Comparison of ENCODE assay signal across 19 cellular contexts in genomic region chrX:134526399-134526798, GRCh38.
DNase-seq lines count a peak whose midpoint lies in the region; ATAC-seq and FAIRE-seq lines count a peak whose summit lies in the region.
"Had no signal": no experiment of that assay in that cellular context is flagged by ENCODE, and none has a peak within 500 bp of the region (broad histone marks: within the 10 kb centered on the region; RNA-seq: fewer than 3 reads in every experiment).

No MANE protein-coding gene starts in this region.

- no peak for ATAC-seq in GM18498 (IDR thresholded peaks at IDR 0.05; ENCODE audit: unreplicated experiment)
- no peak for ATAC-seq in HG02642 (IDR thresholded peaks at IDR 0.05; ENCODE audit: poor library complexity, unreplicated experiment)
- ATAC-seq: CD8-positive, alpha-beta T cell; Panc1 had no signal

- H4K20me1 ChIP-seq in GM23248 (ENCODE audit: insufficient read depth), result no peaks in the 10 kb centered on the region

- WGBS in GM23248 (ENCODE audit: low coverage in 1 of 2, low lambda C conversion rate in 2 of 2, missing lambda C conversion rate in 2 of 2), 2 experiments, result 96 to 99% methylated on average over 4 to 5 of the region's 5 CpGs

- no peaks in the 10 kb centered on the region for H3F3A ChIP-seq in GM23248 (ENCODE audit: insufficient read depth)

- no peak for FAIRE-seq in RCC 7860 (lab: Jason Lieb, UNC)
- FAIRE-seq: GM12891 had no signal

- H3K36me3 ChIP-seq in GM23248 (ENCODE audit: low read depth), result no peaks in the 10 kb centered on the region
- H3K36me3 ChIP-seq: BE2C had no signal

- H3K27me3 ChIP-seq in GM23248 (replicated peaks; ENCODE audit: insufficient read depth), result no peaks in the 10 kb centered on the region
- H3K27me3 ChIP-seq: BE2C had no signal

- no peaks in the 10 kb centered on the region for H3K9me2 ChIP-seq in GM23248 (ENCODE audit: insufficient read depth)

- no peaks in the 10 kb centered on the region for H3K79me2 ChIP-seq in GM23248 (ENCODE audit: insufficient read depth)

- no peaks in the 10 kb centered on the region for H3K9me3 ChIP-seq in GM23248 (ENCODE audit: low read depth)
- H3K9me3 ChIP-seq: BE2C had no signal

- H2AFZ ChIP-seq in GM23248, result no peak overlapping the region

- no peak overlapping the region for H3K27ac ChIP-seq in GM23248
- H3K27ac ChIP-seq: HL-60 had no signal

- peak; percentile 28 for DNase-seq in GM23248
- DNase-seq in RCC 7860 (ENCODE audit: low spot score), result peak; percentile 17
- DNase-seq in astrocyte of the hippocampus (ENCODE audit: low read depth, low spot score), result peak; percentile 35
- DNase-seq in NCI-H1092 treated with DMSO at 0.1 percent for 48 hours (lab: John Stamatoyannopoulos, UW), result no peak
- DNase-seq in NCI-H187 treated with DMSO at 0.1 percent for 48 hours (lab: John Stamatoyannopoulos, UW), result no peak
- DNase-seq: BE2C; CD8-positive, alpha-beta T cell; DMS79; GDM1; NCI-H1436 treated with DMSO at 0.1 percent for 48 hours; NCI-H2081 treated with DMSO at 0.1 percent for 48 hours; NCI-H524 treated with DMSO at 0.1 percent for 48 hours; SHP77 treated with DMSO at 0.1 percent for 48 hours; T-helper 2 cell had no signal

- in situ Hi-C loops in GM23248 (cut with MboI), result no loop called here

- peaks cover 11% of the 10 kb centered on the region; the same call in 1 of the 2 replicates for H3K4me1 ChIP-seq in GM23248 (ENCODE audit: insufficient read depth)
- H3K4me1 ChIP-seq: BE2C had no signal

- H3K4me2 ChIP-seq in GM23248 (ENCODE audit: unreplicated experiment), result no peak overlapping the region

- no peak overlapping the region for H3K4me3 ChIP-seq in GM23248

- no peak overlapping the region for H3K9ac ChIP-seq in GM23248

Comparison
In these comparisons a context has a peak if more than half of its experiments do, and no peak if none do; other contexts are left out.
1. DNase-seq: peak in GM23248 (single experiment), RCC 7860 (single experiment) and astrocyte of the hippocampus (single experiment); none in NCI-H1092 treated with DMSO at 0.1 percent for 48 hours (single experiment) and NCI-H187 treated with DMSO at 0.1 percent for 48 hours (single experiment).